Comparison of ENCODE assay signal across 8 cellular contexts in genomic region chr4:15470149-15470520, GRCh38. TPM values are rescaled to one million over a fixed set of nuclear protein-coding genes. Genes with fewer than 3 reads are reported as not detected.
A peak's percentile ranks its signal among the peaks of the same experiment; 100 is the strongest.
DNase-seq lines count a peak whose midpoint lies in the region; ATAC-seq, FAIRE-seq and TF ChIP-seq lines count a peak whose summit lies in the region.

No MANE protein-coding gene starts in this region.

- no peak for FAIRE-seq in HTR-8/SVneo (lab: Jason Lieb, UNC)

- H3K36me3 ChIP-seq in HUES64 (ENCODE audit: insufficient read depth, low read length), result no peaks in the 10 kb centered on the region
- no peaks in the 10 kb centered on the region for H3K36me3 ChIP-seq in testis (ENCODE audit: low read depth, missing control alignments)

- peak overlapping the region; percentile 54 for H3K4me3 ChIP-seq in HUES64 (ENCODE audit: low read length)
- H3K4me3 ChIP-seq in coronary artery, result peak overlapping the region; percentile 74
- peak overlapping the region; percentile 49 to 58 for H3K4me3 ChIP-seq in testis

- peak overlapping the region; percentile 47 for H3K9ac ChIP-seq in HUES64 (ENCODE audit: low read depth, low read length)

- H3K27ac Mint-ChIP-seq in memory B cell, result no peak overlapping the region

- intact Hi-C loops in testis (cut with DNase I; ENCODE audit: low total_unique reads), result no loop called here

- H3K27ac ChIP-seq in HUES64 (ENCODE audit: low read depth, low read length), result no peak overlapping the region
- H3K27ac ChIP-seq in coronary artery, result peak overlapping the region in 1 of 2 donors; percentile 76
- no peak overlapping the region for H3K27ac ChIP-seq in testis

- H3K36me3 Mint-ChIP-seq in memory B cell, result peaks cover 1% of the 10 kb centered on the region

- ATAC-seq in memory B cell (ENCODE audit: low read depth) (no peak), omental fat pad (ENCODE audit: low FRiP score) (no peak), GM19467 (IDR thresholded peaks at IDR 0.05; ENCODE audit: unreplicated experiment) (no peak), GM21423 (IDR thresholded peaks at IDR 0.05; ENCODE audit: unreplicated experiment) (no peak)

- DNase-seq in coronary artery (ENCODE audit: low spot score), result no peak
- DNase-seq in memory B cell (ENCODE audit: low spot score in 2 of 2), result no peak
- no peak for DNase-seq in testis
- no peak for DNase-seq in omental fat pad (ENCODE audit: low spot score)
- DNase-seq in HTR-8/SVneo (ENCODE audit: insufficient read length, low spot score), result no peak

- peaks cover 13% of the 10 kb centered on the region for H3K4me1 Mint-ChIP-seq in memory B cell

- no peak for TF ChIP-seq POLR2A in testis (IDR thresholded peaks at IDR 0.05)

- no peaks in the 10 kb centered on the region for H3K9me3 ChIP-seq in HUES64 (ENCODE audit: insufficient read depth, low read depth, low read length)
- H3K9me3 ChIP-seq in testis, result no peaks in the 10 kb centered on the region

- peaks cover 15% of the 10 kb centered on the region for H3K27me3 Mint-ChIP-seq in memory B cell

- H3K27me3 ChIP-seq in HUES64 (ENCODE audit: insufficient read depth, low read length) (no peaks in the 10 kb centered on the region), testis (no peaks in the 10 kb centered on the region)

- TF ChIP-seq CTCF in coronary artery (IDR thresholded peaks at IDR 0.05) (no peak), testis (IDR thresholded peaks at IDR 0.05) (no peak), omental fat pad (IDR thresholded peaks at IDR 0.05) (no peak)

- H3K9me3 Mint-ChIP-seq in memory B cell, result no peaks in the 10 kb centered on the region

- H3K4me1 ChIP-seq in HUES64 (ENCODE audit: insufficient read depth, low read length) (peaks cover 26% of the 10 kb centered on the region), testis (peaks cover 3% of the 10 kb centered on the region)

- whole genome bisulfite sequencing in HUES64, result 22% methylated on average over 2 of the region's 2 CpGs
- 0 to 4% methylated on average over 2 of the region's 2 CpGs for WGBS in testis, 2 donors

- peak overlapping the region; percentile 49 for H3K4me3 Mint-ChIP-seq in memory B cell

RNA-seq across cellular contexts. Expression of gene CC2D2A, which starts 0.5 kb away (rescaled TPM):
- 11.5 TPM for polyA plus RNA-seq in HUES64 (2013, experiment 1 of 2)
- 17.1 TPM for polyA plus RNA-seq in HUES64 (2013, experiment 2 of 2)
- total RNA-seq in testis, result 10 to 100 TPM; 21.9 to 23.7 TPM
- polyA plus RNA-seq in testis (ENCODE audit: insufficient read depth, low read depth, low replicate concordance), result 16.9 TPM
- total RNA-seq in omental fat pad, result 10 to 100 TPM in 3 of 4 donors, 1 to 10 TPM in 1; 9.6 to 25.2 (median 11.9) TPM

RNA-seq across cellular contexts. Expression of gene C1QTNF7, which starts 42.3 kb away (rescaled TPM):
- not detected for polyA plus RNA-seq in HUES64 (2013, experiment 1 of 2)
- not detected for polyA plus RNA-seq in HUES64 (2013, experiment 2 of 2)
- 1 to 10 TPM; 5.1 to 8.1 TPM for total RNA-seq in testis
- polyA plus RNA-seq in testis (ENCODE audit: insufficient read depth, low read depth, low replicate concordance), result 1.7 TPM
- 1 to 10 TPM; 2.3 to 9.7 (median 5.5) TPM for total RNA-seq in omental fat pad
